In genomic region chr11:10526974-10527918, GRCh38 we compare ENCODE assay signal across 9 cellular contexts. TPM values are rescaled to one million over a fixed set of nuclear protein-coding genes. Genes with fewer than 3 reads are reported as not detected.
A peak's percentile ranks its signal among the peaks of the same experiment; 100 is the strongest.
DNase-seq lines count a peak whose midpoint lies in the region; ATAC-seq, FAIRE-seq and TF ChIP-seq lines count a peak whose summit lies in the region.
"Had no signal": no experiment of that assay in that cellular context is flagged by ENCODE, and none has a peak within 500 bp of the region (broad histone marks: within the 10 kb centered on the region; RNA-seq: fewer than 3 reads in every experiment).

No MANE protein-coding gene starts in this region.

- H3K9me3 ChIP-seq in keratinocyte (ENCODE audit: control insufficient read depth, low read depth, low read length) (no peaks in the 10 kb centered on the region), heart left ventricle (no peaks in the 10 kb centered on the region)

- peak overlapping the region; percentile 69 for H3K4me2 ChIP-seq in keratinocyte (ENCODE audit: control insufficient read depth, extremely low read depth, insufficient read depth, low read depth, low read length)

- DNase-seq in Caki2 (ENCODE audit: low read depth) = peak; percentile 42
- DNase-seq in keratinocyte (ENCODE audit: low read depth, low spot score) = peak; percentile 38
- DNase-seq in heart left ventricle = no peak
- no peak for DNase-seq in omental fat pad (ENCODE audit: low spot score)
- DNase-seq in NCI-H446 treated with DMSO at 0.1 percent for 48 hours (lab: John Stamatoyannopoulos, UW) = no peak
- DNase-seq in left lobe of liver (ENCODE audit: low spot score) = no peak
- DNase-seq: Karpas-422 had no signal

- peaks cover 0 to 6% of the 10 kb centered on the region in 2 experiments for H3K36me3 ChIP-seq in keratinocyte (ENCODE audit: control insufficient read depth in 2 of 2, extremely low read depth in 1 of 2, insufficient read depth in 2 of 2, low read length in 2 of 2)
- peaks cover 0 to 98% (median 84%) of the 10 kb centered on the region in 9 donors for H3K36me3 ChIP-seq in heart left ventricle

- no peak for TF ChIP-seq POLR2A in heart left ventricle (IDR thresholded peaks at IDR 0.05)

- H3K4me3 ChIP-seq in keratinocyte (ENCODE audit: control insufficient read depth in 2 of 3, extremely low read depth in 1 of 3, insufficient read depth in 2 of 3, low read depth in 1 of 3, low read length in 3 of 3) (peak overlapping the region in 2 of 3 experiments; percentile 12 to 13), heart left ventricle (no peak overlapping the region)

- peak; percentile 90 for FAIRE-seq in keratinocyte (lab: Jason Lieb, UNC)

- H2AFZ ChIP-seq in keratinocyte (ENCODE audit: control insufficient read depth, low read length) = peak overlapping the region; percentile 72

- no peaks in the 10 kb centered on the region for H3K9me1 ChIP-seq in keratinocyte (ENCODE audit: control insufficient read depth, extremely low read depth, insufficient read depth, low read length)

- intact Hi-C loops in heart left ventricle (cut with DNase I) = no loop called here

- in situ Hi-C loops in Caki2 (cut with HindIII; ENCODE audit: low pct_unique_long_range_greater_than_20kb, low sequenced_read_pairs) = no loop called here

- peaks cover 34% of the 10 kb centered on the region for H3K4me1 ChIP-seq in keratinocyte (ENCODE audit: control insufficient read depth, extremely low read depth, insufficient read depth, low read length)
- H3K4me1 ChIP-seq in heart left ventricle = no peaks in the 10 kb centered on the region

- peak overlapping the region; percentile 45 for H3K9ac ChIP-seq in keratinocyte (ENCODE audit: control insufficient read depth, extremely low read depth, insufficient read depth, low read length)

- H3K79me2 ChIP-seq in keratinocyte (ENCODE audit: control insufficient read depth, insufficient read depth, low read length) = no peaks in the 10 kb centered on the region

- TF ChIP-seq CTCF in keratinocyte (optimal IDR thresholded peaks at IDR 0.05 in 1 of 3, IDR thresholded peaks at IDR 0.05 in 1 of 3, conservative IDR thresholded peaks at IDR 0.05 in 1 of 3; ENCODE audit: extremely low read depth in 1 of 3, insufficient read depth in 2 of 3, low read length in 3 of 3) (no peak), heart left ventricle (IDR thresholded peaks at IDR 0.05) (no peak), omental fat pad (IDR thresholded peaks at IDR 0.05) (no peak)

- dilution Hi-C loops in keratinocyte (cut with MboI; ENCODE audit: extremely low pct_ligation_motif_present, low sequenced_read_pairs) = no loop called here

- H3K27me3 ChIP-seq in keratinocyte (ENCODE audit: control insufficient read depth, extremely low read depth, insufficient read depth, low read length) = no peaks in the 10 kb centered on the region
- no peaks in the 10 kb centered on the region for H3K27me3 ChIP-seq in heart left ventricle

- H3K27ac ChIP-seq in keratinocyte (ENCODE audit: control insufficient read depth, insufficient read depth, low read length) (peak overlapping the region; percentile 73), heart left ventricle (no peak overlapping the region)

- no peaks in the 10 kb centered on the region for H4K20me1 ChIP-seq in keratinocyte (ENCODE audit: control insufficient read depth, extremely low read depth, insufficient read depth, low read length)

- WGBS in heart left ventricle, 4 donors = 87 to 93% (median 90%) methylated on average over 6 of the region's 6 CpGs

- ATAC-seq in GM21825 (IDR thresholded peaks at IDR 0.05; ENCODE audit: unreplicated experiment) = peak; percentile 80
- peak; percentile 45 for ATAC-seq in SK-N-SH treated with all-trans-retinoic acid at 6 μM for 48 hours
- no peak for ATAC-seq in heart left ventricle
- ATAC-seq in omental fat pad (ENCODE audit: low FRiP score) = no peak
- no peak for ATAC-seq in left lobe of liver

TF ChIP-seq in SK-N-SH treated with all-trans-retinoic acid at 6 μM for 48 hours, 23 proteins besides CTCF, POLR2A, EP300 and RAD21:
- no peak for TF ChIP-seq ZFP3 (CRISPR knock-in tag; IDR thresholded peaks at IDR 0.05)
- TF ChIP-seq CSDC2 (CRISPR knock-in tag; IDR thresholded peaks at IDR 0.05) = no peak
- TF ChIP-seq ZNF565 (CRISPR knock-in tag; conservative IDR thresholded peaks at IDR 0.05; ENCODE audit: low read depth) = no peak
- TF ChIP-seq ESRRG (CRISPR knock-in tag; IDR thresholded peaks at IDR 0.05) = no peak
- TF ChIP-seq ZNF8 (CRISPR knock-in tag; IDR thresholded peaks at IDR 0.05) = no peak
- TF ChIP-seq POU6F1 (CRISPR knock-in tag; IDR thresholded peaks at IDR 0.05; ENCODE audit: borderline replicate concordance, low read depth) = no peak
- TF ChIP-seq BACH2 (CRISPR knock-in tag; IDR thresholded peaks at IDR 0.05; ENCODE audit: borderline replicate concordance) = no peak
- no peak for TF ChIP-seq CREB5 (CRISPR knock-in tag; IDR thresholded peaks at IDR 0.05; ENCODE audit: low read depth)

RNA-seq across cellular contexts. Expression of gene RNF141, which starts 13.7 kb away (rescaled TPM):
- total RNA-seq in Caki2 (2014; rRNA removed; shearing (Covaris generic); ENCODE audit: low replicate concordance) = 39.5 and 53.7 TPM in 2 replicates
- polyA plus RNA-seq in keratinocyte (27.8 to 59.1 TPM (median 45.2 TPM) in 3 replicates), heart left ventricle (10 to 100 TPM in 1 of 2 donors, 1 to 10 TPM in 1; 7.8 to 11.6 TPM)
- 56.1 TPM for polyA plus RNA-seq in keratinocyte (2011; ENCODE audit: low read depth)
- 26.5 and 45.6 TPM in 2 replicates for polyA plus RNA-seq in keratinocyte (2011; cell fraction: cytosol; rRNA removed)
- 13.4 and 21.0 TPM in 2 replicates for polyA plus RNA-seq in keratinocyte (2011; cell fraction: nucleus; rRNA removed)
- 34.4 and 54.8 TPM in 2 replicates for polyA plus RNA-seq in keratinocyte (2012; ENCODE audit: low replicate concordance)
- 9.1 to 40.1 TPM (median 34.0 TPM) in 3 replicates for polyA minus RNA-seq in keratinocyte
- 28.4 TPM for polyA minus RNA-seq in keratinocyte (2011; cell fraction: cytosol; rRNA and poly(A)+ RNA removed)
- polyA minus RNA-seq in keratinocyte (2011; cell fraction: nucleus; rRNA and poly(A)+ RNA removed) = 8.3 and 14.4 TPM in 2 replicates
- total RNA-seq in heart left ventricle (10 to 100 TPM; 18.8 to 42.8 (median 36.5) TPM), omental fat pad (10 to 100 TPM; 20.0 to 35.8 (median 26.5) TPM), left lobe of liver (16.9 TPM)

RNA-seq across cellular contexts. Expression of gene LYVE1, which starts 41.2 kb away (rescaled TPM):
- total RNA-seq in Caki2 (2014; rRNA removed; shearing (Covaris generic); ENCODE audit: low replicate concordance) = not detected in 2 replicates
- polyA plus RNA-seq in keratinocyte = not detected in 3 replicates
- polyA plus RNA-seq in keratinocyte (2011; ENCODE audit: low read depth) = not detected
- not detected in 2 replicates for polyA plus RNA-seq in keratinocyte (2011; cell fraction: cytosol; rRNA removed)
- polyA plus RNA-seq in keratinocyte (2011; cell fraction: nucleus; rRNA removed) = not detected in 2 replicates
- not detected in 2 replicates for polyA plus RNA-seq in keratinocyte (2012; ENCODE audit: low replicate concordance)
- not detected in 3 replicates for polyA minus RNA-seq in keratinocyte
- not detected for polyA minus RNA-seq in keratinocyte (2011; cell fraction: cytosol; rRNA and poly(A)+ RNA removed)
- polyA minus RNA-seq in keratinocyte (2011; cell fraction: nucleus; rRNA and poly(A)+ RNA removed) = not detected in 2 replicates
- 100 to 1,000 TPM in 1 of 9 donors, 10 to 100 TPM in 7, 1 to 10 TPM in 1; 8.1 to 163 (median 36.6) TPM for total RNA-seq in heart left ventricle
- polyA plus RNA-seq in heart left ventricle = 10 to 100 TPM in 1 of 2 donors, 1 to 10 TPM in 1; 8.5 to 15.5 TPM
- total RNA-seq in omental fat pad = 100 to 1,000 TPM; 106 to 359 (median 275) TPM
- total RNA-seq in left lobe of liver = 25.6 TPM

Comparison
In these comparisons a context has a peak if more than half of its experiments do, and no peak if none do; other contexts are left out.
1. DNase-seq: peak in Caki2 (single experiment) and keratinocyte (single experiment); none in heart left ventricle (0 of 5), omental fat pad (single experiment), NCI-H446 treated with DMSO at 0.1 percent for 48 hours (single experiment) and left lobe of liver (single experiment).
2. ATAC-seq: peak in GM21825 (single experiment) and SK-N-SH treated with all-trans-retinoic acid at 6 μM for 48 hours (single experiment); none in heart left ventricle (0 of 4), omental fat pad (single experiment) and left lobe of liver (single experiment).
3. H3K4me3 ChIP-seq: peak in keratinocyte (2 of 3); none in heart left ventricle (0 of 12).